8 cellular contexts compared by ENCODE assay signal in genomic region chr3:3200632-3201212, GRCh38. TPM values are rescaled to one million over a fixed set of nuclear protein-coding genes. Genes with fewer than 3 reads are reported as not detected.
DNase-seq lines count a peak whose midpoint lies in the region; ATAC-seq, FAIRE-seq and TF ChIP-seq lines count a peak whose summit lies in the region.

No MANE protein-coding gene starts in this region.

- H3K27me3 Mint-ChIP-seq in immature natural killer cell (ENCODE audit: low read depth in 3 of 3): peaks cover 0 to 2% (median 1%) of the 10 kb centered on the region in 3 donors
- peaks cover 0 to 12% of the 10 kb centered on the region in 2 donors for H3K27me3 Mint-ChIP-seq in stimulated activated naive B cell treated with anti-CD40 and anti-IgM and Interleukin-4, amounts not matched to agents 10 μg/mL and 1 μg/mL and 100 μg/mL, for 72 hours

- TF ChIP-seq CTCF in D721Med (IDR thresholded peaks at IDR 0.05; ENCODE audit: insufficient read depth, missing control alignments): peak; percentile 89
- peak; percentile 71 to 88 (median 75) for TF ChIP-seq CTCF in GM12878 (IDR thresholded peaks at IDR 0.05 in 2 of 3, conservative IDR thresholded peaks at IDR 0.05 in 1 of 3; ENCODE audit: control insufficient read depth in 2 of 3, extremely low read depth in 1 of 3, insufficient read depth in 1 of 3, low read depth in 3 of 3, low read length in 3 of 3)

- no peak overlapping the region for H3K9ac ChIP-seq in GM12878 (ENCODE audit: control insufficient read depth, insufficient read depth, low read length)

- ATAC-seq in GM18907 (IDR thresholded peaks at IDR 0.05; ENCODE audit: unreplicated experiment) (peak; percentile 70), HG03103 (IDR thresholded peaks at IDR 0.05; ENCODE audit: low read depth, unreplicated experiment) (peak; percentile 53), GM12878 (peak; percentile 86)
- peak; percentile 54 to 62 for ATAC-seq in stimulated activated naive B cell treated with anti-CD40 and anti-IgM and Interleukin-4, amounts not matched to agents 10 μg/mL and 1 μg/mL and 100 μg/mL, for 72 hours (replicated peaks)

- TF ChIP-seq RAD21 in GM12878 (IDR thresholded peaks at IDR 0.05; ENCODE audit: insufficient read depth, low read depth, low read length): peak; percentile 98

- no TSS peak for BruUV-seq in GM12878 (replicated peaks; lab: Mats Ljungman, UMichigan)

- H3K9me3 ChIP-seq in GM12878 (replicated peaks; ENCODE audit: control insufficient read depth, insufficient read depth, low read length): no peaks in the 10 kb centered on the region; the same call in 2 of the 3 replicates

- peaks cover 20% of the 10 kb centered on the region in 2 donors for H3K4me1 Mint-ChIP-seq in immature natural killer cell
- peaks cover 4 to 15% of the 10 kb centered on the region in 2 donors for H3K4me1 Mint-ChIP-seq in stimulated activated naive B cell treated with anti-CD40 and anti-IgM and Interleukin-4, amounts not matched to agents 10 μg/mL and 1 μg/mL and 100 μg/mL, for 72 hours

- intact Hi-C loops in GM12878 (cut with micrococcal nuclease; ENCODE audit: unreplicated experiment): loop anchor here (1.0 to 10.0 kb wide), 4 partner anchors 444 to 1090 kb away; no protein-coding TSS in a partner anchor

- H3K9me3 Mint-ChIP-seq in immature natural killer cell: no peaks in the 10 kb centered on the region
- peaks cover 2 to 4% of the 10 kb centered on the region in 2 donors for H3K9me3 Mint-ChIP-seq in stimulated activated naive B cell treated with anti-CD40 and anti-IgM and Interleukin-4, amounts not matched to agents 10 μg/mL and 1 μg/mL and 100 μg/mL, for 72 hours

- no peaks in the 10 kb centered on the region for H3K27me3 ChIP-seq in GM12878 (replicated peaks in 1 of 2; ENCODE audit: control insufficient read depth in 2 of 2, insufficient read depth in 2 of 2, low read length in 1 of 2)

- no peak for TF ChIP-seq POLR2A in GM12878 (IDR thresholded peaks at IDR 0.05; ENCODE audit: low read depth, low read length)

- no peak overlapping the region for H2AFZ ChIP-seq in GM12878 (ENCODE audit: control insufficient read depth, low read depth, low read length)

- RAD21 ChIA-PET in GM12878 (lab: Charles Lee; ENCODE audit: unreplicated experiment): interaction anchor here (0.6 to 6.7 kb wide), 30 partner anchors 8 to 1106 kb away, joined by 3 to 148 read pairs (median 4); no protein-coding TSS in a partner anchor

- peak overlapping the region in 5 of 6 donors; percentile 44 to 78 (median 54) for H3K27ac Mint-ChIP-seq in immature natural killer cell
- no peak overlapping the region for H3K27ac Mint-ChIP-seq in stimulated activated naive B cell treated with anti-CD40 and anti-IgM and Interleukin-4, amounts not matched to agents 10 μg/mL and 1 μg/mL and 100 μg/mL, for 72 hours

- FAIRE-seq in D721Med (lab: Jason Lieb, UNC): peak; percentile 73
- FAIRE-seq in GM12878 (lab: Jason Lieb, UNC): peak; percentile 84

- in situ Hi-C loops in GM12878 (cut with MboI): no loop called here

- 26% methylated on average over 7 of the region's 7 CpGs for WGBS in GM12878 (ENCODE audit: insufficient coverage, insufficient replicate concordance, low lambda C conversion rate, missing lambda C conversion rate)

- H3K4me1 ChIP-seq in GM12878 (ENCODE audit: control insufficient read depth, insufficient read depth, low read length): peaks cover 4% of the 10 kb centered on the region; the same call in 1 of the 2 replicates

- peak overlapping the region; percentile 2 to 69 (median 48) for H3K4me3 Mint-ChIP-seq in immature natural killer cell
- no peak overlapping the region for H3K4me3 Mint-ChIP-seq in stimulated activated naive B cell treated with anti-CD40 and anti-IgM and Interleukin-4, amounts not matched to agents 10 μg/mL and 1 μg/mL and 100 μg/mL, for 72 hours

- H3K4me3 ChIP-seq in GM12878: no peak overlapping the region

- H4K20me1 ChIP-seq in GM12878 (ENCODE audit: control insufficient read depth, insufficient read depth): no peaks in the 10 kb centered on the region

- H3K4me2 ChIP-seq in GM12878 (ENCODE audit: control insufficient read depth, insufficient read depth): no peak overlapping the region

- CTCF ChIA-PET in GM12878 (lab: Yijun Ruan, JAX): interaction anchor here (0.6 to 6.1 kb wide), 60 partner anchors 8 to 1169 kb away, joined by 3 to 199 read pairs (median 4); no protein-coding TSS in a partner anchor

- SMC1A ChIA-PET in GM12878 (lab: Charles Lee; ENCODE audit: uncharacterized antibody, unreplicated experiment): interaction anchor here (0.6 to 7.7 kb wide), 38 partner anchors 9 to 1099 kb away, joined by 3 to 129 read pairs (median 5); partner anchors contain the start of gene CRBN

- no peaks in the 10 kb centered on the region for H3K36me3 ChIP-seq in GM12878 (ENCODE audit: control insufficient read depth in 2 of 2, insufficient read depth in 2 of 2, low read length in 1 of 2)

- no peak for TF ChIP-seq EP300 in GM12878 (IDR thresholded peaks at IDR 0.05; ENCODE audit: borderline replicate concordance in 1 of 2, control insufficient read depth in 1 of 2, low read depth in 2 of 2, low read length in 2 of 2)

- POLR2A ChIA-PET in GM12878 (lab: Charles Lee): interaction anchor here (0.5 to 1.1 kb wide), 4 partner anchors 119 to 796 kb away, joined by 3 read pairs; no protein-coding TSS in a partner anchor

- no peaks in the 10 kb centered on the region for H3K79me2 ChIP-seq in GM12878 (ENCODE audit: control insufficient read depth, insufficient read depth, low read length)

- no peak overlapping the region for H3K27ac ChIP-seq in GM12878 (ENCODE audit: control insufficient read depth, insufficient read depth)

- H3K36me3 Mint-ChIP-seq in immature natural killer cell: peaks cover 0 to 3% (median 0%) of the 10 kb centered on the region in 3 donors
- H3K36me3 Mint-ChIP-seq in stimulated activated naive B cell treated with anti-CD40 and anti-IgM and Interleukin-4, amounts not matched to agents 10 μg/mL and 1 μg/mL and 100 μg/mL, for 72 hours: no peaks in the 10 kb centered on the region

- no peak for DNase-seq in D721Med (ENCODE audit: insufficient read length, low spot score)
- peak; percentile 49 for DNase-seq in NCI-H526 treated with DMSO at 0.1 percent for 48 hours (lab: John Stamatoyannopoulos, UW)
- peak; percentile 12 for DNase-seq in GM12878 (ENCODE audit: low read depth, low spot score)
- peak; percentile 35 to 47 (median 36) for DNase-seq in immature natural killer cell
- DNase-seq in stimulated activated naive B cell treated with anti-CD40 and anti-IgM and Interleukin-4, amounts not matched to agents 10 μg/mL and 1 μg/mL and 100 μg/mL, for 72 hours: peak; percentile 23
- no peak for DNase-seq in GM19238 (ENCODE audit: insufficient read length, low spot score)

TF ChIP-seq in GM12878, 131 proteins besides CTCF, POLR2A, EP300 and RAD21 (continues in another document):
- TF ChIP-seq IRF5 (IDR thresholded peaks at IDR 0.05; ENCODE audit: borderline replicate concordance) (no peak), WRNIP1 (IDR thresholded peaks at IDR 0.05; ENCODE audit: borderline replicate concordance, low read depth, low read length) (no peak), SMC3 (IDR thresholded peaks at IDR 0.05; ENCODE audit: borderline replicate concordance, low read length) (peak; percentile 95), FOXM1 (IDR thresholded peaks at IDR 0.05; ENCODE audit: low read depth, low read length) (no peak), YY1 (IDR thresholded peaks at IDR 0.05; ENCODE audit: low read depth, low read length) (0 out of 2 replicates have a peak, but pooled peaks have one; percentile 42), POU2F2 (IDR thresholded peaks at IDR 0.05; ENCODE audit: borderline replicate concordance, low read depth, low read length) (0 out of 3 replicates have a peak, but pooled peaks have one; percentile 10)

RNA-seq across cellular contexts. Expression of gene CRBN, which starts 21.2 kb away (rescaled TPM):
- 155 and 169 TPM in 2 replicates for total RNA-seq in GM12878 (2013; cell fraction: nucleolus; rRNA removed)
- total RNA-seq in GM12878 (2014; rRNA removed): 24.5 and 26.5 TPM in 2 replicates
- total RNA-seq in GM12878 (2014; rRNA removed; fragmentation: Illumina TruSeq; extraction: Trizol): 32.4 and 32.5 TPM in 2 replicates
- total RNA-seq in GM12878 (2021): 23.4 and 28.3 TPM in 2 replicates
- 17.5 TPM for polyA plus RNA-seq in GM12878 (2011; ENCODE audit: low read depth)
- 45.1 and 62.8 TPM in 2 replicates for polyA plus RNA-seq in GM12878 (2011; rRNA removed)
- polyA plus RNA-seq in GM12878 (2011; cell fraction: cytosol; rRNA removed): 16.1 and 19.8 TPM in 2 replicates
- polyA plus RNA-seq in GM12878 (2011; cell fraction: nucleus; rRNA removed): 30.3 and 37.6 TPM in 2 replicates
- 19.7 and 24.9 TPM in 2 replicates for polyA plus RNA-seq in GM12878 (2012)
- 26.1 and 35.8 TPM in 2 replicates for polyA plus RNA-seq in GM12878 (2014; fragmentation: Illumina TruSeq; extraction: Trizol)
- polyA plus RNA-seq in GM12878 (2014; fragmentation: Nextera tagmentation; extraction: Ambion mirVana): 100 to 1,000 TPM; 110 to 115 TPM
- polyA plus RNA-seq in GM12878 (2014; rRNA removed): 20.2 and 21.7 TPM in 2 replicates
- 10 to 100 TPM; 39.2 to 42.1 TPM for polyA plus RNA-seq in GM12878 (2016; fragmentation: Nextera tagmentation; extraction: Ambion mirVana)
- polyA minus RNA-seq in GM12878 (2011; rRNA and poly(A)+ RNA removed): 30.2 and 32.3 TPM in 2 replicates
- 10.2 and 14.7 TPM in 2 replicates for polyA minus RNA-seq in GM12878 (2011; cell fraction: cytosol; rRNA and poly(A)+ RNA removed)
- polyA minus RNA-seq in GM12878 (2011; cell fraction: nucleus; rRNA and poly(A)+ RNA removed): 29.5 and 38.7 TPM in 2 replicates
- polyA plus RNA-seq in immature natural killer cell: 100 to 1,000 TPM; 171 to 176 (median 174) TPM

Comparison
In these comparisons a context has a peak if more than half of its experiments do, and no peak if none do; other contexts are left out.
1. DNase-seq: peak in NCI-H526 treated with DMSO at 0.1 percent for 48 hours (single experiment), GM12878 (single experiment), immature natural killer cell (3 of 3) and stimulated activated naive B cell treated with anti-CD40 and anti-IgM and Interleukin-4, amounts not matched to agents 10 μg/mL and 1 μg/mL and 100 μg/mL, for 72 hours (single experiment); none in D721Med (single experiment) and GM19238 (single experiment).
2. H3K4me3 Mint-ChIP-seq: peak in immature natural killer cell (5 of 5); none in stimulated activated naive B cell treated with anti-CD40 and anti-IgM and Interleukin-4, amounts not matched to agents 10 μg/mL and 1 μg/mL and 100 μg/mL, for 72 hours (0 of 2).
3. Peak in every context shown above with its lines, with median percentiles within 50 percentile points of each other: ATAC-seq.